17 cellular contexts compared by ENCODE assay signal in genomic region chr12:118151755-118152154, GRCh38. TPM values are rescaled to one million over a fixed set of nuclear protein-coding genes. Genes with fewer than 3 reads are reported as not detected.
DNase-seq lines count a peak whose midpoint lies in the region; ATAC-seq and TF ChIP-seq lines count a peak whose summit lies in the region.
"Had no signal": no experiment of that assay in that cellular context is flagged by ENCODE, and none has a peak within 500 bp of the region (broad histone marks: within the 10 kb centered on the region; RNA-seq: fewer than 3 reads in every experiment).

No MANE protein-coding gene starts in this region.

- no peak overlapping the region for H3K4me3 ChIP-seq in left ventricle myocardium inferior
- H3K4me3 ChIP-seq: HAP-1 had no signal

- H3K4me3 Mint-ChIP-seq in CD4-positive, alpha-beta T cell: no peak overlapping the region
- H3K4me3 Mint-ChIP-seq: B cell; CD8-positive, alpha-beta T cell; HFFc6 had no signal

- peaks cover 59% of the 10 kb centered on the region for H3K36me3 Mint-ChIP-seq in CD4-positive, alpha-beta T cell (ENCODE audit: low read depth)

- no peak for TF ChIP-seq CTCF in left ventricle myocardium inferior (IDR thresholded peaks at IDR 0.05; ENCODE audit: borderline replicate concordance)
- TF ChIP-seq CTCF in CD4-positive, alpha-beta T cell (IDR thresholded peaks at IDR 0.05): no peak

- no peak overlapping the region for H3K27ac Mint-ChIP-seq in CD4-positive, alpha-beta T cell
- H3K27ac Mint-ChIP-seq: HFFc6 had no signal

- no peaks in the 10 kb centered on the region for H3K27me3 Mint-ChIP-seq in CD4-positive, alpha-beta T cell
- H3K27me3 Mint-ChIP-seq: B cell had no signal

- CTCF ChIA-PET in CD4-positive, alpha-beta T cell (lab: Charles Lee): no interaction called here

- no peaks in the 10 kb centered on the region for H3K9me3 ChIP-seq in left ventricle myocardium inferior (replicated peaks)
- H3K9me3 ChIP-seq in CD4-positive, alpha-beta T cell (ENCODE audit: control insufficient read depth, low read length): no peaks in the 10 kb centered on the region
- H3K9me3 ChIP-seq: HAP-1 had no signal

- H3K27me3 ChIP-seq in left ventricle myocardium inferior (ENCODE audit: low read depth): no peaks in the 10 kb centered on the region
- no peaks in the 10 kb centered on the region for H3K27me3 ChIP-seq in CD4-positive, alpha-beta T cell (ENCODE audit: control insufficient read depth, insufficient read depth, low read length)

- peaks cover 52% of the 10 kb centered on the region for H3K4me1 ChIP-seq in left ventricle myocardium inferior
- H3K4me1 ChIP-seq: HAP-1 had no signal

- ATAC-seq in Right ventricle myocardium superior (ENCODE audit: poor library complexity): no peak
- ATAC-seq in CD4-positive, alpha-beta T cell (ENCODE audit: poor library complexity): no peak
- ATAC-seq: CD8-positive, alpha-beta T cell had no signal

- peak overlapping the region; percentile 16 for H3K27ac ChIP-seq in left ventricle myocardium inferior (replicated peaks)
- H3K27ac ChIP-seq in caudate nucleus (ENCODE audit: low read depth, low read length): peak overlapping the region; percentile 74
- H3K27ac ChIP-seq in CD4-positive, alpha-beta T cell (ENCODE audit: low read depth, low read length): no peak overlapping the region

- H3K4me1 Mint-ChIP-seq in CD4-positive, alpha-beta T cell (ENCODE audit: low read depth): no peaks in the 10 kb centered on the region
- H3K4me1 Mint-ChIP-seq: B cell had no signal

- intact Hi-C loops in left ventricle myocardium inferior (cut with micrococcal nuclease): no loop called here
- intact Hi-C loops in Right ventricle myocardium superior (cut with DNase I): no loop called here
- intact Hi-C loops in CD4-positive, alpha-beta T cell (cut with DNase I, micrococcal nuclease): no loop called here

- DNase-seq in left ventricle myocardium inferior (no peak), Right ventricle myocardium superior (no peak), caudate nucleus (lab: John Stamatoyannopoulos, UW) (peak in 34 of 61 donors; percentile 5 to 80 (median 27)), mesenteric fat pad (ENCODE audit: low spot score) (peak; percentile 57), GF-D8 (lab: John Stamatoyannopoulos, UW) (no peak)
- no peak for DNase-seq in stimulated activated CD4-positive, alpha-beta T cell treated with anti-CD3 and anti-CD28 coated beads, Interleukin-4, amount 100 ng/mL, for 4 hours
- no peak for DNase-seq in CD4-positive, alpha-beta T cell
- DNase-seq: ACHN; C1 segment of cervical spinal cord; CD8-positive, alpha-beta T cell; COR-L47; DMS153; DMS79 treated with DMSO at 0.1 percent for 48 hours; EL; HFFc6 had no signal

- peaks cover 39% of the 10 kb centered on the region for H3K36me3 ChIP-seq in left ventricle myocardium inferior

- no peaks in the 10 kb centered on the region for H3K9me3 Mint-ChIP-seq in CD4-positive, alpha-beta T cell
- H3K9me3 Mint-ChIP-seq: CD8-positive, alpha-beta T cell; HFFc6 had no signal

- POLR2A ChIA-PET in CD4-positive, alpha-beta T cell (lab: Charles Lee): no interaction called here

RNA-seq across cellular contexts. Expression of gene PEBP1, which starts 15.8 kb away (rescaled TPM):
- total RNA-seq in left ventricle myocardium inferior (461 TPM), Right ventricle myocardium superior (498 TPM), mesenteric fat pad (216 TPM)
- total RNA-seq in CD4-positive, alpha-beta T cell: 100 to 1,000 TPM; 116 to 119 TPM

RNA-seq across cellular contexts. Expression of gene VSIG10, which starts 47.9 kb away (rescaled TPM):
- total RNA-seq in left ventricle myocardium inferior: 12.1 TPM
- total RNA-seq in Right ventricle myocardium superior: 12.0 TPM
- 22.4 TPM for total RNA-seq in mesenteric fat pad
- 1 to 10 TPM; 2.2 TPM for total RNA-seq in CD4-positive, alpha-beta T cell

Comparison
In these comparisons a context has a peak if more than half of its experiments do, and no peak if none do; other contexts are left out.
1. DNase-seq: peak in caudate nucleus (34 of 61) and mesenteric fat pad (single experiment); none in left ventricle myocardium inferior (single experiment), Right ventricle myocardium superior (single experiment), stimulated activated CD4-positive, alpha-beta T cell treated with anti-CD3 and anti-CD28 coated beads, Interleukin-4, amount 100 ng/mL, for 4 hours (0 of 2), GF-D8 (single experiment) and CD4-positive, alpha-beta T cell (0 of 10).